ENCODE assay signal across 9 cellular contexts in the genomic region with DNA sequence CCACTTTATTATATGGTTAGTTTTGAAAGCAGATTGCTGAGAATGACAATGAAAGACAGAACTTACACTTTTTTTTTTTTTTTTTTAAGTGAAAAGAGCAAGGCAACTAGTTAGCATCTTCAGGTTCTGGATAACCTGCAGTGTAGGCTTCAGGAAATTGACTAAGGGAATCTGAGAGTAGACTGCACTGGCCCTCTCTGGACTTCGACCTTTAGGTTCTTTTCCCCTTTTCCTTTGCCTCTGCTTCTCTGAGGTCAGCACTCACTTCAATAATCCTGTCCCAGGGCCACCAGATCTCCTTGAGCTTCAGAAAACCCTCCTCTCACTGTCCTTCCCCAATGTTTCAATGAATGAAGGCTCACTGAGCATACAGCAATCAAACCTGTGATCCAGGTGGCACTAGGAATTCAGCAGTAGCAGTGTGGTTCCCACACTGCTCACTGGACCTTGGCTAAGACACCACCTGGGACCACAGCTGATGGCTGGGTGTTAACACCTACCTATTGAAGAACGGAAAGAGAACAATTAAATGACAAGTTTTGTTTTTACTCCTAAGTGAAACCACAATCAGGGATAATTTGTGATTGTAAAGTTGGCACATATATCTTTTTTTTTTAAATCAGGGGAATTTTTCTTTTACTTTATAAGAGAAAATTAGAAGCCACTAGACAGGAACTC.
DNase-seq lines count a peak whose midpoint lies in the region; ATAC-seq, FAIRE-seq and TF ChIP-seq lines count a peak whose summit lies in the region.
"Had no signal": no experiment of that assay in that cellular context is flagged by ENCODE, and none has a peak within 500 bp of the region (broad histone marks: within the 10 kb centered on the region; RNA-seq: fewer than 3 reads in every experiment).

No MANE protein-coding gene starts in this region.

- peaks cover 0 to 36% of the 10 kb centered on the region in 2 donors for H3K4me1 ChIP-seq in naive thymus-derived CD4-positive, alpha-beta T cell (ENCODE audit: control insufficient read depth in 2 of 2, insufficient read depth in 2 of 2, low read length in 2 of 2)

- H3K27ac Mint-ChIP-seq in T-helper 2 cell treated with Interferon-gamma antibody and Interleukin-4, amounts not matched to agents 5 μg/mL and 100 μg/mL, for 36 hours, result peak overlapping the region; percentile 82
- H3K27ac Mint-ChIP-seq in naive thymus-derived CD4-positive, alpha-beta T cell, result peak overlapping the region; percentile 64 to 94 (median 88)

- H3K27me3 Mint-ChIP-seq in T-helper 2 cell treated with Interferon-gamma antibody and Interleukin-4, amounts not matched to agents 5 μg/mL and 100 μg/mL, for 36 hours (ENCODE audit: low read depth), result peaks cover 8% of the 10 kb centered on the region
- peaks cover 0 to 6% (median 0%) of the 10 kb centered on the region in 5 donors for H3K27me3 Mint-ChIP-seq in naive thymus-derived CD4-positive, alpha-beta T cell

- H3K36me3 ChIP-seq in naive thymus-derived CD4-positive, alpha-beta T cell (ENCODE audit: control insufficient read depth in 2 of 3, insufficient read depth in 3 of 3, low read length in 3 of 3), result no peaks in the 10 kb centered on the region

- no peak for TF ChIP-seq CTCF in D721Med (IDR thresholded peaks at IDR 0.05; ENCODE audit: insufficient read depth, missing control alignments)

- H3K9me3 ChIP-seq in naive thymus-derived CD4-positive, alpha-beta T cell (ENCODE audit: control insufficient read depth in 2 of 3, low read length in 3 of 3), result no peaks in the 10 kb centered on the region
- H3K9me3 ChIP-seq: A549 had no signal

- intact Hi-C loops in naive thymus-derived CD4-positive, alpha-beta T cell (cut with micrococcal nuclease), result loop anchor here in 1 of 2 donors (1.0 kb wide), 2 partner anchors 11 kb away; no protein-coding TSS in a partner anchor

- no peaks in the 10 kb centered on the region for H3K9me3 Mint-ChIP-seq in T-helper 2 cell treated with Interferon-gamma antibody and Interleukin-4, amounts not matched to agents 5 μg/mL and 100 μg/mL, for 36 hours
- H3K9me3 Mint-ChIP-seq in naive thymus-derived CD4-positive, alpha-beta T cell, result peaks cover 0 to 3% (median 0%) of the 10 kb centered on the region in 11 donors

- POLR2A ChIA-PET in naive thymus-derived CD4-positive, alpha-beta T cell (lab: Charles Lee), result interaction anchor here (0.6 to 2.1 kb wide), 11 partner anchors 9 to 1140 kb away, joined by 3 to 8 read pairs (median 4); no protein-coding TSS in a partner anchor

- H3K4me3 ChIP-seq in naive thymus-derived CD4-positive, alpha-beta T cell (ENCODE audit: low read length), result no peak overlapping the region
- H3K4me3 ChIP-seq: A549 had no signal

- no peaks in the 10 kb centered on the region for H3K27me3 ChIP-seq in naive thymus-derived CD4-positive, alpha-beta T cell (ENCODE audit: control insufficient read depth in 2 of 2, insufficient read depth in 2 of 2, low read length in 2 of 2)

- peaks cover 3% of the 10 kb centered on the region for H3K36me3 Mint-ChIP-seq in T-helper 2 cell treated with Interferon-gamma antibody and Interleukin-4, amounts not matched to agents 5 μg/mL and 100 μg/mL, for 36 hours (ENCODE audit: low read depth)
- peaks cover 0 to 21% (median 7%) of the 10 kb centered on the region in 5 donors for H3K36me3 Mint-ChIP-seq in naive thymus-derived CD4-positive, alpha-beta T cell

- no peak for FAIRE-seq in D721Med (lab: Jason Lieb, UNC)
- FAIRE-seq: A549 had no signal

- H3K27ac ChIP-seq in naive thymus-derived CD4-positive, alpha-beta T cell (ENCODE audit: low read depth, low read length), result peak overlapping the region; percentile 43

- ATAC-seq in GM21529 (IDR thresholded peaks at IDR 0.05; ENCODE audit: unreplicated experiment) (peak; percentile 76), HG03457 (IDR thresholded peaks at IDR 0.05; ENCODE audit: unreplicated experiment) (peak; percentile 64)
- peak; percentile 36 for ATAC-seq in naive thymus-derived CD4-positive, alpha-beta T cell
- ATAC-seq: A549 had no signal

- H3K4me3 Mint-ChIP-seq in T-helper 2 cell treated with Interferon-gamma antibody and Interleukin-4, amounts not matched to agents 5 μg/mL and 100 μg/mL, for 36 hours, result peak overlapping the region; percentile 74
- H3K4me3 Mint-ChIP-seq in naive thymus-derived CD4-positive, alpha-beta T cell, result peak overlapping the region; percentile 17 to 83 (median 65)

- no peak for DNase-seq in T-helper 2 cell treated with Interferon-gamma antibody and Interleukin-4, amounts not matched to agents 5 μg/mL and 100 μg/mL, for 36 hours (ENCODE audit: low spot score)
- DNase-seq in T-helper 2 cell, result no peak
- no peak for DNase-seq in naive thymus-derived CD4-positive, alpha-beta T cell
- DNase-seq in D721Med (ENCODE audit: insufficient read length, low spot score), result no peak
- no peak for DNase-seq in anterior cingulate cortex (lab: John Stamatoyannopoulos, UW)
- DNase-seq in hepatic stellate cell (ENCODE audit: low spot score), result no peak

- H3K4me1 Mint-ChIP-seq in T-helper 2 cell treated with Interferon-gamma antibody and Interleukin-4, amounts not matched to agents 5 μg/mL and 100 μg/mL, for 36 hours (ENCODE audit: low read depth), result peaks cover 43% of the 10 kb centered on the region
- H3K4me1 Mint-ChIP-seq in naive thymus-derived CD4-positive, alpha-beta T cell, result peaks cover 28 to 89% (median 70%) of the 10 kb centered on the region in 7 donors

- CTCF ChIA-PET in naive thymus-derived CD4-positive, alpha-beta T cell (lab: Charles Lee), result interaction anchor here (0.6 to 1.8 kb wide), 5 partner anchors 14 to 1113 kb away, joined by 3 to 5 read pairs (median 4); no protein-coding TSS in a partner anchor
